Comparison of ENCODE assay signal across 21 cellular contexts in the genomic region with DNA sequence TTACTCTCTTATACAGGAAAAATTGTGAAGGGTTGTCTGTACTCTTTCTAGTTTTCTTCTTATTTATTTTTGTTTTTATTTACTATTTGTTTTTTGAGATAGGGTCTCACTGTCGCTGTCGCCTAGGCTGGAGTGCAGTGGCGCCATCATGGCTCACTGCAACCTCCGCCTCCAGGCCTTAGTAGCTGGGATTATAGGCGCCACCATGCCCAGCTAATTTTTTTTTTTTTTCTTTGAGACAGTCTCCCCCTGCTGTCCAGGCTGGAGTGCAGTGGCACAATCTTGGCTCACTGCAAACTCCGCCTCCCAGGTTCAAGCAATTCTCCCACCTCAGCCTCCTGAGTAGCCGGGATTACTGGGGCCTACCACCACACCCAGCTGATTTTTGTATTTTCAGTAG. TPM values are rescaled to one million over a fixed set of nuclear protein-coding genes. Genes with fewer than 3 reads are reported as not detected.
DNase-seq lines count a peak whose midpoint lies in the region; ATAC-seq and TF ChIP-seq lines count a peak whose summit lies in the region.
"Had no signal": no experiment of that assay in that cellular context is flagged by ENCODE, and none has a peak within 500 bp of the region (broad histone marks: within the 10 kb centered on the region; RNA-seq: fewer than 3 reads in every experiment).

No MANE protein-coding gene starts in this region.

- no peaks in the 10 kb centered on the region for H3K9me3 ChIP-seq in MM.1S (replicated peaks; ENCODE audit: insufficient read depth, low read length)
- H3K9me3 ChIP-seq: tibial artery had no signal

- H2AFZ ChIP-seq in MM.1S (ENCODE audit: low read length) = no peak overlapping the region

- no peak overlapping the region for H3K4me2 ChIP-seq in MM.1S (ENCODE audit: low read depth, low read length)

- H3K27me3 ChIP-seq in MM.1S (replicated peaks; ENCODE audit: insufficient read depth, low read length) = no peaks in the 10 kb centered on the region
- H3K27me3 ChIP-seq: dorsolateral prefrontal cortex, tibial artery had no signal

- H3K27me3 Mint-ChIP-seq in neural crest cell (ENCODE audit: low read depth) (no peaks in the 10 kb centered on the region), T-cell (no peaks in the 10 kb centered on the region)
- H3K27me3 Mint-ChIP-seq: activated naive CD8-positive, alpha-beta T cell treated with anti-CD3 and anti-CD28 coated beads, Interleukin-2, amount 10 ng/mL, durations not matched to agents 7 days and 5 days; CD4-positive, CD25-positive, alpha-beta regulatory T cell had no signal

- DNase-seq in DMS53 (lab: John Stamatoyannopoulos, UW) (peak; percentile 10), DMS53 treated with DMSO at 0.1 percent for 48 hours (lab: John Stamatoyannopoulos, UW; ENCODE audit: unreplicated experiment) (no peak), MM.1S (no peak), cardiac fibroblast (ENCODE audit: low read depth in 2 of 2) (no peak), neural crest cell (ENCODE audit: low read depth, low spot score) (no peak), T-cell (no peak)
- DNase-seq: 8988T; activated naive CD8-positive, alpha-beta T cell treated with anti-CD3 and anti-CD28 coated beads, Interleukin-2, amount 10 ng/mL, durations not matched to agents 7 days and 5 days; CD4-positive, CD25-positive, alpha-beta regulatory T cell; DMS79; dorsolateral prefrontal cortex; NCI-H510A; right cardiac atrium; SIG-M5; stimulated activated naive CD4-positive, alpha-beta T cell; tibial artery had no signal

- H3K36me3 Mint-ChIP-seq in neural crest cell (ENCODE audit: low read depth) (peaks cover 28% of the 10 kb centered on the region), T-cell (peaks cover 28% of the 10 kb centered on the region)

- CTCF ChIA-PET in T-cell (lab: Charles Lee) = interaction anchor here in 1 of 2 donors (0.6 kb wide), 2 partner anchors 16 to 470 kb away, joined by 3 to 8 read pairs; no protein-coding TSS in a partner anchor

- H3K79me2 ChIP-seq in MM.1S (ENCODE audit: low read length) = peaks cover 93% of the 10 kb centered on the region

- no peak overlapping the region for H3K27ac ChIP-seq in MM.1S (ENCODE audit: low read length)
- H3K27ac ChIP-seq: dorsolateral prefrontal cortex, tibial artery had no signal

- 0 out of 2 replicates have a peak, but pooled peaks have one; percentile 7 for TF ChIP-seq CTCF in MM.1S (IDR thresholded peaks at IDR 0.05; ENCODE audit: low read length)
- TF ChIP-seq CTCF in cardiac fibroblast (IDR thresholded peaks at IDR 0.05; ENCODE audit: low read depth, low read length) = peak; percentile 5
- TF ChIP-seq CTCF in neural crest cell (conservative IDR thresholded peaks at IDR 0.05) = peak; percentile 27

- H3K27ac Mint-ChIP-seq in neural crest cell (ENCODE audit: unreplicated experiment) = no peak overlapping the region
- H3K27ac Mint-ChIP-seq in T-cell = no peak overlapping the region
- H3K27ac Mint-ChIP-seq: activated naive CD8-positive, alpha-beta T cell treated with anti-CD3 and anti-CD28 coated beads, Interleukin-2, amount 10 ng/mL, durations not matched to agents 7 days and 5 days had no signal

- no peaks in the 10 kb centered on the region for H3K9me2 ChIP-seq in MM.1S (replicated peaks; ENCODE audit: insufficient read depth, low read length)

- H3K4me3 Mint-ChIP-seq in neural crest cell (no peak overlapping the region), T-cell (no peak overlapping the region)
- H3K4me3 Mint-ChIP-seq: activated naive CD8-positive, alpha-beta T cell treated with anti-CD3 and anti-CD28 coated beads, Interleukin-2, amount 10 ng/mL, durations not matched to agents 7 days and 5 days; activated T-helper 1 cell treated with anti-CD3 and anti-CD28 coated beads, Interleukin-12 subunit alpha, Interleukin-12 subunit beta, Interleukin-2, Interleukin-4 antibody, amounts not matched to agents 30 ng/mL and 10 ng/mL and 1 ng/mL, durations not matched to agents 14 hours and 24 hours and 36 hours; CD4-positive, CD25-positive, alpha-beta regulatory T cell had no signal

- H3K4me1 Mint-ChIP-seq in neural crest cell = peaks cover 14% of the 10 kb centered on the region
- H3K4me1 Mint-ChIP-seq in T-cell = peaks cover 56 to 64% (median 59%) of the 10 kb centered on the region in 3 donors

- H3K4me1 ChIP-seq in MM.1S (ENCODE audit: low read length) = no peaks in the 10 kb centered on the region

- H4K20me1 ChIP-seq in MM.1S (ENCODE audit: insufficient read depth, low read length) = peaks cover 5% of the 10 kb centered on the region; the same call in 1 of the 2 replicates

- no peaks in the 10 kb centered on the region for H3K36me3 ChIP-seq in MM.1S (replicated peaks; ENCODE audit: insufficient read depth, low read length)
- H3K36me3 ChIP-seq: tibial artery had no signal

- no peak for ATAC-seq in GM19397 (IDR thresholded peaks at IDR 0.05; ENCODE audit: unreplicated experiment)
- no peak for ATAC-seq in T-cell (replicated peaks in 1 of 4)
- ATAC-seq in HG03139 (IDR thresholded peaks at IDR 0.05; ENCODE audit: unreplicated experiment) = no peak
- ATAC-seq: activated CD4-positive, CD25-positive, alpha-beta regulatory T cell treated with anti-CD3 and anti-CD28 coated beads, Interleukin-2, amount 50 U/mL, for 24 hours; esophagus mucosa; right cardiac atrium had no signal

- POLR2A ChIA-PET in T-cell (lab: Charles Lee) = no interaction called here

- H3K9me3 Mint-ChIP-seq in neural crest cell = peaks cover 7% of the 10 kb centered on the region
- H3K9me3 Mint-ChIP-seq in T-cell = peaks cover 0 to 4% (median 0%) of the 10 kb centered on the region in 3 donors

- H3K9ac ChIP-seq in MM.1S (ENCODE audit: low read length) = no peak overlapping the region

- no peaks in the 10 kb centered on the region for H3F3A ChIP-seq in MM.1S (ENCODE audit: insufficient read depth, low read length)

- H3K4me3 ChIP-seq in MM.1S (ENCODE audit: low read length) (no peak overlapping the region), cardiac fibroblast (replicated peaks in 1 of 2; ENCODE audit: low read depth in 2 of 2, low read length in 2 of 2) (no peak overlapping the region)
- H3K4me3 ChIP-seq: dorsolateral prefrontal cortex, tibial artery had no signal

RNA-seq across cellular contexts. Expression of a gene that starts 18.4 kb away (rescaled TPM):
- total RNA-seq in neural crest cell = 42.9 and 46.3 TPM in 2 replicates
- total RNA-seq in T-cell = 10 to 100 TPM; 36.2 to 50.6 (median 42.7) TPM
